ENCODE assay signal across 14 cellular contexts in the genomic region with DNA sequence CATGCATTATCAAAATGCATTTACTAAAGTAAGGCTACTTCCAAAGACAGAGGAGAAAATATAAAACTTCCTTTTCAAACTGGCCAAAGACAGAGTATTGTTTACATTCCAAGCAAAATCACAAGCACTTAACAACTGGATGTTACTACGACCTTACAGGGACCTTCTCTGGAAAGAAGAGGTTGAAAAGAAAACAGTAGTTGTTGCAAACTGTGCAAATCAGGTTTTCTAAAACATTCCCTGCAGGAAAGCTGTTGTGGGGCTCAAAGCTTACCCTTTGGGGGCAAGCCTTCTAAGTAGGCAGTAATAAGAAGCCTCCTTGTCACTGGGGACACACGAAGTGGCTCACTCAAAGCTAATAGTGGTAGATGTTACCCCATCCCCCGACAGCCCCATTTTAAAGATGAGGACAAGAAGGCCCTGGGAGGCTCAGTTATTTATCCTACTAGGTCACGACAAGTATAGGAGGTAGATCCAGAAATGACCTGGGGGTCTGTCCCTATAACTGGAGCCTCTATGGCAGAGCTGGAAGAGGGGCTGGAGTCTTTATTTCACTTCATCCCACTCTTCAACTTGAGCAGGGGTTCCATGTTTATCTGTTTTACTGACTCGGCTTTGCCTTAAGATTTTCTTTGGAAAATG. TPM values are rescaled to one million over a fixed set of nuclear protein-coding genes. Genes with fewer than 3 reads are reported as not detected.
DNase-seq lines count a peak whose midpoint lies in the region; ATAC-seq and TF ChIP-seq lines count a peak whose summit lies in the region.
"Had no signal": no experiment of that assay in that cellular context is flagged by ENCODE, and none has a peak within 500 bp of the region (broad histone marks: within the 10 kb centered on the region; RNA-seq: fewer than 3 reads in every experiment).

No MANE protein-coding gene starts in this region.

- no peaks in the 10 kb centered on the region for H3K9me3 ChIP-seq in HUES48 (ENCODE audit: control insufficient read depth, insufficient read depth, low read length)
- H3K9me3 ChIP-seq in colonic mucosa = no peaks in the 10 kb centered on the region
- H3K9me3 ChIP-seq in transverse colon = no peaks in the 10 kb centered on the region
- no peaks in the 10 kb centered on the region for H3K9me3 ChIP-seq in thyroid gland

- H3K4me3 ChIP-seq in HUES48 (ENCODE audit: low read depth, low read length) (no peak overlapping the region), colonic mucosa (no peak overlapping the region), transverse colon (no peak overlapping the region), thyroid gland (replicated peaks in 1 of 3) (no peak overlapping the region)

- in situ Hi-C loops in transverse colon (cut with MboI; ENCODE audit: low pct_ligation_motif_present in 1 of 4, low pct_unique_long_range_greater_than_20kb in 1 of 4, low sequenced_read_pairs in 3 of 4) = no loop called here

- H3K27me3 ChIP-seq in HUES48 (ENCODE audit: control insufficient read depth, insufficient read depth, low read length) = no peaks in the 10 kb centered on the region
- no peaks in the 10 kb centered on the region for H3K27me3 ChIP-seq in colonic mucosa
- H3K27me3 ChIP-seq in transverse colon = no peaks in the 10 kb centered on the region
- no peaks in the 10 kb centered on the region for H3K27me3 ChIP-seq in thyroid gland

- TF ChIP-seq POLR2A in transverse colon (IDR thresholded peaks at IDR 0.05) (no peak), thyroid gland (IDR thresholded peaks at IDR 0.05) (no peak)

- no peak for TF ChIP-seq CTCF in colonic mucosa (IDR thresholded peaks at IDR 0.05)
- TF ChIP-seq CTCF in transverse colon (IDR thresholded peaks at IDR 0.05) = no peak
- TF ChIP-seq CTCF in thyroid gland (IDR thresholded peaks at IDR 0.05) = no peak

- H3K4me1 ChIP-seq in HUES48 (ENCODE audit: control insufficient read depth, insufficient read depth, low read length) (peaks cover 27% of the 10 kb centered on the region), colonic mucosa (no peaks in the 10 kb centered on the region), transverse colon (peaks cover 8 to 53% (median 12%) of the 10 kb centered on the region in 4 donors), thyroid gland (peaks cover 13 to 16% of the 10 kb centered on the region in 2 donors)

- intact Hi-C loops in colonic mucosa (cut with DNase I) = no loop called here
- intact Hi-C loops in transverse colon (cut with DNase I; ENCODE audit: low total_unique reads) = no loop called here
- intact Hi-C loops in thyroid gland (cut with DNase I) = no loop called here

- 48 to 62% methylated on average over 3 to 5 of the region's 5 CpGs for WGBS in transverse colon (ENCODE audit: low coverage in 1 of 2), 2 donors
- WGBS in thyroid gland, 2 donors = 64 to 66% methylated on average over 5 of the region's 5 CpGs

- H3K27ac ChIP-seq in HUES48 (ENCODE audit: low read depth, low read length) (peak overlapping the region; percentile 52), colonic mucosa (peak overlapping the region; percentile 15), transverse colon (peak overlapping the region; percentile 59 to 81 (median 74)), thyroid gland (no peak overlapping the region)

- no peak for TF ChIP-seq EP300 in transverse colon (IDR thresholded peaks at IDR 0.05; ENCODE audit: low read depth)

- DNase-seq in colonic mucosa (no peak), islet precursor cell (peak; percentile 23), transverse colon (no peak), DMS114 treated with DMSO at 0.1 percent for 48 hours (lab: John Stamatoyannopoulos, UW; ENCODE audit: unreplicated experiment) (no peak), NCI-H2081 (lab: John Stamatoyannopoulos, UW) (no peak), thyroid gland (no peak)
- DNase-seq: activated CD4-positive, alpha-beta memory T cell treated with anti-CD3 and anti-CD28 coated beads, Interleukin-2, amount 10 ng/mL, durations not matched to agents 7 days and 5 days; amygdala; CD4-positive, CD25-positive, alpha-beta regulatory T cell; KG1; nucleus accumbens; stimulated activated naive CD4-positive, alpha-beta T cell had no signal

- no peak for ATAC-seq in GM21367 (IDR thresholded peaks at IDR 0.05; ENCODE audit: unreplicated experiment)

- H3K36me3 ChIP-seq in HUES48 (ENCODE audit: control insufficient read depth, insufficient read depth, low read length) (no peaks in the 10 kb centered on the region), colonic mucosa (no peaks in the 10 kb centered on the region), transverse colon (no peaks in the 10 kb centered on the region), thyroid gland (no peaks in the 10 kb centered on the region)

- H3K9ac ChIP-seq in HUES48 (ENCODE audit: low read depth, low read length) = no peak overlapping the region
- H3K9ac ChIP-seq in colonic mucosa (ENCODE audit: low read depth in 2 of 2, low read length in 2 of 2) = no peak overlapping the region

RNA-seq across cellular contexts. Expression of a gene that starts 46.6 kb away (rescaled TPM):
- total RNA-seq in colonic mucosa = 10 to 100 TPM; 13.0 to 15.1 TPM
- 10 to 100 TPM; 12.3 to 28.8 (median 21.0) TPM for total RNA-seq in transverse colon
- 10 to 100 TPM; 21.8 to 24.4 (median 22.8) TPM for total RNA-seq in thyroid gland

Comparison
In these comparisons a context has a peak if more than half of its experiments do, and no peak if none do; other contexts are left out.
1. H3K27ac ChIP-seq: peak in HUES48 (single experiment), colonic mucosa (single experiment) and transverse colon (4 of 4); none in thyroid gland (0 of 3).